In genomic region chr15:96360581-96361308, GRCh38 we compare ENCODE assay signal across 9 cellular contexts. TPM values are rescaled to one million over a fixed set of nuclear protein-coding genes. Genes with fewer than 3 reads are reported as not detected.
DNase-seq lines count a peak whose midpoint lies in the region; ATAC-seq and TF ChIP-seq lines count a peak whose summit lies in the region.
"Had no signal": no experiment of that assay in that cellular context is flagged by ENCODE, and none has a peak within 500 bp of the region (broad histone marks: within the 10 kb centered on the region; RNA-seq: fewer than 3 reads in every experiment).

No MANE protein-coding gene starts in this region.

- WGBS in ectodermal cell, 2 experiments = 0% methylated on average over 36 to 37 of the region's 37 CpGs

- no peak overlapping the region for H3K4me3 Mint-ChIP-seq in stimulated activated naive CD8-positive, alpha-beta T cell treated with anti-CD3 and anti-CD28 coated beads, Interleukin-15, amount 100 ng/mL, for 72 hours

- H3K4me1 Mint-ChIP-seq in stimulated activated naive CD8-positive, alpha-beta T cell treated with anti-CD3 and anti-CD28 coated beads, Interleukin-15, amount 100 ng/mL, for 72 hours = peaks cover 40% of the 10 kb centered on the region

- DNase-seq in NOMO-1 (lab: John Stamatoyannopoulos, UW; ENCODE audit: unreplicated experiment in 2 of 2) = peak; percentile 41 to 59
- no peak for DNase-seq in NOMO-1 treated with DMSO at 0.1 percent for 48 hours (lab: John Stamatoyannopoulos, UW; ENCODE audit: unreplicated experiment)
- no peak for DNase-seq in lower lobe of right lung
- no peak for DNase-seq in tibial artery
- no peak for DNase-seq in HUDEP-2 (lab: John Stamatoyannopoulos, UW; ENCODE audit: unreplicated experiment in 76 of 76)
- no peak for DNase-seq in stimulated activated naive CD8-positive, alpha-beta T cell treated with anti-CD3 and anti-CD28 coated beads, Interleukin-15, amount 100 ng/mL, for 72 hours
- no peak for DNase-seq in SHP77 treated with DMSO at 0.1 percent for 48 hours (lab: John Stamatoyannopoulos, UW)

- no peak overlapping the region for H3K27ac Mint-ChIP-seq in stimulated activated naive CD8-positive, alpha-beta T cell treated with anti-CD3 and anti-CD28 coated beads, Interleukin-15, amount 100 ng/mL, for 72 hours

- H3K4me1 ChIP-seq in ectodermal cell (ENCODE audit: control insufficient read depth, insufficient read depth, low read length) (peaks cover 64% of the 10 kb centered on the region), lower lobe of right lung (peaks cover 6% of the 10 kb centered on the region), tibial artery (peaks cover 0 to 45% (median 20%) of the 10 kb centered on the region in 4 donors)

- H3K27ac ChIP-seq in ectodermal cell (ENCODE audit: insufficient read depth, low read depth, low read length, poor library complexity, severe bottlenecking) (peak overlapping the region; percentile 36), lower lobe of right lung (peak overlapping the region; percentile 71), tibial artery (peak overlapping the region; percentile 56 to 60)
- H3K27ac ChIP-seq: A549 had no signal

- H3K9me3 ChIP-seq in ectodermal cell (ENCODE audit: control insufficient read depth, low read length) (no peaks in the 10 kb centered on the region), lower lobe of right lung (no peaks in the 10 kb centered on the region), tibial artery (no peaks in the 10 kb centered on the region)
- H3K9me3 ChIP-seq: A549 had no signal

- H3K27me3 Mint-ChIP-seq in stimulated activated naive CD8-positive, alpha-beta T cell treated with anti-CD3 and anti-CD28 coated beads, Interleukin-15, amount 100 ng/mL, for 72 hours = peaks cover 9% of the 10 kb centered on the region

- H3K36me3 ChIP-seq in ectodermal cell (ENCODE audit: control insufficient read depth, insufficient read depth, low read length) (no peaks in the 10 kb centered on the region), lower lobe of right lung (no peaks in the 10 kb centered on the region), tibial artery (no peaks in the 10 kb centered on the region)

- H3K9me3 Mint-ChIP-seq in stimulated activated naive CD8-positive, alpha-beta T cell treated with anti-CD3 and anti-CD28 coated beads, Interleukin-15, amount 100 ng/mL, for 72 hours = peaks cover 5 to 8% of the 10 kb centered on the region in 2 donors

- H3K4me3 ChIP-seq in ectodermal cell (ENCODE audit: insufficient read depth, low read depth, low read length) (peak overlapping the region; percentile 44), lower lobe of right lung (peak overlapping the region; percentile 55), tibial artery (peak overlapping the region; percentile 58 to 59)
- H3K4me3 ChIP-seq: A549 had no signal

- H3K27me3 ChIP-seq in ectodermal cell (ENCODE audit: control insufficient read depth, insufficient read depth, low read length, poor library complexity, severe bottlenecking) (peaks cover 100% of the 10 kb centered on the region), lower lobe of right lung (ENCODE audit: low read depth) (peaks cover 73% of the 10 kb centered on the region), tibial artery (no peaks in the 10 kb centered on the region)

- intact Hi-C loops in lower lobe of right lung (cut with DNase I) = no loop called here
- intact Hi-C loops in tibial artery (cut with DNase I; ENCODE audit: low total_unique reads) = loop anchor here (5.0 kb wide), 2 partner anchors 52 to 532 kb away; no protein-coding TSS in a partner anchor

- TF ChIP-seq CTCF in lower lobe of right lung (IDR thresholded peaks at IDR 0.05) (no peak), tibial artery (IDR thresholded peaks at IDR 0.05) (no peak)

- no peak for ATAC-seq in lower lobe of right lung
- ATAC-seq in stimulated activated naive CD8-positive, alpha-beta T cell treated with anti-CD3 and anti-CD28 coated beads, Interleukin-15, amount 100 ng/mL, for 72 hours = no peak
- ATAC-seq: A549 had no signal

RNA-seq across cellular contexts. Expression of gene NR2F2, which starts 30.2 kb away (rescaled TPM):
- polyA plus RNA-seq in ectodermal cell (2013, experiment 1 of 4) = 101 TPM
- polyA plus RNA-seq in ectodermal cell (2013, experiment 2 of 4) = 117 TPM
- polyA plus RNA-seq in ectodermal cell (2013, experiment 3 of 4) = 80.0 TPM
- polyA plus RNA-seq in ectodermal cell (2013, experiment 4 of 4) = 97.4 TPM
- total RNA-seq in lower lobe of right lung = 50.6 TPM

Comparison
In these comparisons a context has a peak if more than half of its experiments do, and no peak if none do; other contexts are left out.
1. DNase-seq: peak in NOMO-1 (2 of 2); none in NOMO-1 treated with DMSO at 0.1 percent for 48 hours (single experiment), lower lobe of right lung (single experiment), tibial artery (0 of 2), HUDEP-2 (0 of 76), stimulated activated naive CD8-positive, alpha-beta T cell treated with anti-CD3 and anti-CD28 coated beads, Interleukin-15, amount 100 ng/mL, for 72 hours (0 of 2) and SHP77 treated with DMSO at 0.1 percent for 48 hours (single experiment).
2. Peak in every context shown above with its lines, with median percentiles within 50 percentile points of each other: H3K27ac ChIP-seq and H3K4me3 ChIP-seq.